13 cellular contexts compared by ENCODE assay signal in genomic region chr2:109317471-109318090, GRCh38.
DNase-seq lines count a peak whose midpoint lies in the region; ATAC-seq and TF ChIP-seq lines count a peak whose summit lies in the region.
"Had no signal": no experiment of that assay in that cellular context is flagged by ENCODE, and none has a peak within 500 bp of the region (broad histone marks: within the 10 kb centered on the region; RNA-seq: fewer than 3 reads in every experiment).

No MANE protein-coding gene starts in this region.

- no peak overlapping the region for H3K4me3 Mint-ChIP-seq in endodermal cell
- peak overlapping the region; percentile 69 for H3K4me3 Mint-ChIP-seq in nephron progenitor cell
- H3K4me3 Mint-ChIP-seq: T-helper 1 cell treated with Interleukin-12 subunit alpha and Interleukin-12 subunit beta and Interleukin-4 antibody, amounts not matched to agents 30 μg/mL and 1 μg/mL, for 36 hours had no signal

- H3K27ac ChIP-seq in Peyer's patch (peak overlapping the region; percentile 4 to 80 (median 40)), endodermal cell (ENCODE audit: low read depth, low read length) (no peak overlapping the region), transverse colon (peak overlapping the region; percentile 61 to 81 (median 68))

- H3K4me3 ChIP-seq in Peyer's patch (no peak overlapping the region), endodermal cell (ENCODE audit: low read length) (no peak overlapping the region), transverse colon (no peak overlapping the region)

- peaks cover 0 to 18% (median 0%) of the 10 kb centered on the region in 4 donors for H3K4me1 ChIP-seq in Peyer's patch
- H3K4me1 ChIP-seq in endodermal cell (ENCODE audit: control insufficient read depth, insufficient read depth, low read length), result peaks cover 6% of the 10 kb centered on the region
- peaks cover 11 to 23% (median 16%) of the 10 kb centered on the region in 4 donors for H3K4me1 ChIP-seq in transverse colon

- H3K27me3 ChIP-seq in Peyer's patch (no peaks in the 10 kb centered on the region), endodermal cell (ENCODE audit: control insufficient read depth, insufficient read depth, low read length, poor library complexity, severe bottlenecking) (no peaks in the 10 kb centered on the region), transverse colon (no peaks in the 10 kb centered on the region)

- no peaks in the 10 kb centered on the region for H3K9me3 ChIP-seq in Peyer's patch
- no peaks in the 10 kb centered on the region for H3K9me3 ChIP-seq in endodermal cell (ENCODE audit: control insufficient read depth, low read length)
- H3K9me3 ChIP-seq in transverse colon, result no peaks in the 10 kb centered on the region

- H3K27ac Mint-ChIP-seq in endodermal cell (peak overlapping the region; percentile 35), nephron progenitor cell (peak overlapping the region; percentile 87)
- H3K27ac Mint-ChIP-seq: activated T-helper 2 cell treated with anti-CD3 and anti-CD28 coated beads, Interferon-gamma antibody, Interleukin-2, Interleukin-4, amounts not matched to agents 10 μg/mL and 5 μg/mL and 100 μg/mL, durations not matched to agents 14 hours and 24 hours and 36 hours; T-helper 1 cell treated with Interleukin-12 subunit alpha and Interleukin-12 subunit beta and Interleukin-4 antibody, amounts not matched to agents 30 μg/mL and 1 μg/mL, for 36 hours had no signal

- ATAC-seq in GM21423 (IDR thresholded peaks at IDR 0.05; ENCODE audit: unreplicated experiment), result no peak
- ATAC-seq: stimulated activated naive CD8-positive, alpha-beta T cell treated with anti-CD3 and anti-CD28 coated beads, Interleukin-15, Interleukin-2, amounts not matched to agents 100 U/mL and 50 U/mL, for 24 hours had no signal

- no peaks in the 10 kb centered on the region for H3K9me3 Mint-ChIP-seq in endodermal cell
- H3K9me3 Mint-ChIP-seq in nephron progenitor cell, result no peaks in the 10 kb centered on the region
- H3K9me3 Mint-ChIP-seq: activated T-helper 2 cell treated with anti-CD3 and anti-CD28 coated beads, Interferon-gamma antibody, Interleukin-2, Interleukin-4, amounts not matched to agents 10 μg/mL and 5 μg/mL and 100 μg/mL, durations not matched to agents 14 hours and 24 hours and 36 hours; T-helper 1 cell treated with Interleukin-12 subunit alpha and Interleukin-12 subunit beta and Interleukin-4 antibody, amounts not matched to agents 30 μg/mL and 1 μg/mL, for 36 hours had no signal

- H3K36me3 ChIP-seq in Peyer's patch (no peaks in the 10 kb centered on the region), endodermal cell (ENCODE audit: control insufficient read depth, insufficient read depth, low read length) (no peaks in the 10 kb centered on the region), transverse colon (no peaks in the 10 kb centered on the region)

- TF ChIP-seq EP300 in transverse colon (IDR thresholded peaks at IDR 0.05; ENCODE audit: low read depth), result no peak

- H3K9ac ChIP-seq in endodermal cell (ENCODE audit: extremely low read depth, low read length, poor library complexity, severe bottlenecking), result no peak overlapping the region

- TF ChIP-seq POLR2A in Peyer's patch (IDR thresholded peaks at IDR 0.05) (no peak), transverse colon (IDR thresholded peaks at IDR 0.05) (no peak)

- in situ Hi-C loops in transverse colon (cut with MboI; ENCODE audit: low pct_ligation_motif_present in 1 of 4, low pct_unique_long_range_greater_than_20kb in 1 of 4, low sequenced_read_pairs in 3 of 4), result no loop called here

- H3K4me1 Mint-ChIP-seq in endodermal cell, result peaks cover 18% of the 10 kb centered on the region
- peaks cover 85% of the 10 kb centered on the region for H3K4me1 Mint-ChIP-seq in nephron progenitor cell

- 89 to 94% methylated on average over 13 to 15 of the region's 15 CpGs for WGBS in endodermal cell (ENCODE audit: insufficient coverage in 1 of 2, insufficient read length in 1 of 2), 2 experiments
- 73 to 94% methylated on average over 3 to 15 of the region's 15 CpGs for WGBS in transverse colon (ENCODE audit: low coverage in 1 of 2), 2 donors

- no peaks in the 10 kb centered on the region for H3K36me3 Mint-ChIP-seq in endodermal cell (ENCODE audit: low read depth)
- H3K36me3 Mint-ChIP-seq in nephron progenitor cell (ENCODE audit: low read depth), result no peaks in the 10 kb centered on the region

- intact Hi-C loops in transverse colon (cut with DNase I; ENCODE audit: low total_unique reads), result no loop called here

- no peak for DNase-seq in Peyer's patch
- DNase-seq in endodermal cell, result no peak
- DNase-seq in nephron progenitor cell, result peak; percentile 28
- DNase-seq in transverse colon, result no peak
- no peak for DNase-seq in activated CD4-positive, alpha-beta T cell treated with anti-CD3 and anti-CD28 coated beads for 1 hour
- no peak for DNase-seq in cortex of kidney (lab: John Stamatoyannopoulos, UW)
- DNase-seq: COR-L47; midbrain; NCI-H226; stimulated activated naive CD8-positive, alpha-beta T cell treated with anti-CD3 and anti-CD28 coated beads, Interleukin-15, Interleukin-2, amounts not matched to agents 100 U/mL and 50 U/mL, for 24 hours had no signal

- no peak for TF ChIP-seq CTCF in Peyer's patch (IDR thresholded peaks at IDR 0.05)
- no peak for TF ChIP-seq CTCF in endodermal cell (conservative IDR thresholded peaks at IDR 0.05)
- TF ChIP-seq CTCF in nephron progenitor cell (IDR thresholded peaks at IDR 0.05), result no peak
- no peak for TF ChIP-seq CTCF in transverse colon (IDR thresholded peaks at IDR 0.05)

- H3K27me3 Mint-ChIP-seq in endodermal cell (ENCODE audit: insufficient read depth) (no peaks in the 10 kb centered on the region), nephron progenitor cell (ENCODE audit: low read depth, poor library complexity) (peaks cover 8% of the 10 kb centered on the region)
